Comparison of ENCODE assay signal across 1 cellular context in genomic region chr7:101817031-101817929, GRCh38.
TF ChIP-seq lines count a peak whose summit lies in the region.

Gene CUX1 (plus strand): TSS chr7:101817626. CDS start chr7:101817640, 14 bp downstream.

TF ChIP-seq in HEK293, 187 proteins besides CTCF, POLR2A, EP300 and RAD21 (continued from another document and continues in another):
- TF ChIP-seq HIC1 (tag by site-specific recombination; IDR thresholded peaks at IDR 0.05) (peak; percentile 42; the same call in 1 of the 2 replicates), ZNF138 (tag by site-specific recombination; IDR thresholded peaks at IDR 0.05; ENCODE audit: borderline replicate concordance) (no peak), ZNF23 (tag by site-specific recombination; IDR thresholded peaks at IDR 0.05; ENCODE audit: borderline replicate concordance) (no peak), ZFP37 (tag by site-specific recombination; IDR thresholded peaks at IDR 0.05) (no peak), ZXDB (tag by site-specific recombination; IDR thresholded peaks at IDR 0.05) (no peak), ZNF610 (tag by site-specific recombination; IDR thresholded peaks at IDR 0.05; ENCODE audit: borderline replicate concordance) (no peak), ZNF354C (tag by site-specific recombination; IDR thresholded peaks at IDR 0.05; ENCODE audit: borderline replicate concordance, low read depth) (no peak), ZNF16 (tag by site-specific recombination; IDR thresholded peaks at IDR 0.05; ENCODE audit: low read depth) (no peak), YY2 (tag by site-specific recombination; IDR thresholded peaks at IDR 0.05) (no peak), ZNF645 (tag by site-specific recombination; IDR thresholded peaks at IDR 0.05) (no peak), ZNF585B (tag by site-specific recombination; IDR thresholded peaks at IDR 0.05) (no peak), ZNF146 (tag by site-specific recombination; IDR thresholded peaks at IDR 0.05) (0 out of 2 replicates have a peak, but pooled peaks have one; percentile 6), ZBTB8A (tag by site-specific recombination; IDR thresholded peaks at IDR 0.05) (peak; percentile 47; the same call in 1 of the 2 replicates), KLF7 (tag by site-specific recombination; IDR thresholded peaks at IDR 0.05; ENCODE audit: borderline replicate concordance) (no peak), ZNF350 (tag by site-specific recombination; IDR thresholded peaks at IDR 0.05) (no peak), ZNF132 (tag by site-specific recombination; IDR thresholded peaks at IDR 0.05; ENCODE audit: borderline replicate concordance) (no peak), ZNF48 (tag by site-specific recombination; IDR thresholded peaks at IDR 0.05) (no peak), ZNF239 (tag by site-specific recombination; IDR thresholded peaks at IDR 0.05) (no peak), ZFP3 (tag by site-specific recombination; IDR thresholded peaks at IDR 0.05; ENCODE audit: low read depth) (no peak), ZNF248 (tag by site-specific recombination; IDR thresholded peaks at IDR 0.05) (no peak), GLIS1 (tag by site-specific recombination; IDR thresholded peaks at IDR 0.05) (peak; percentile 56), ZNF169 (tag by site-specific recombination; IDR thresholded peaks at IDR 0.05) (no peak), ZSCAN23 (tag by site-specific recombination; IDR thresholded peaks at IDR 0.05) (no peak), ZBTB48 (tag by site-specific recombination; IDR thresholded peaks at IDR 0.05) (peak; percentile 44; the same call in 1 of the 2 replicates), ZSCAN5A (tag by site-specific recombination; IDR thresholded peaks at IDR 0.05) (no peak), ZNF571 (tag by site-specific recombination; IDR thresholded peaks at IDR 0.05) (no peak), ZNF548 (tag by site-specific recombination; IDR thresholded peaks at IDR 0.05) (no peak), ZNF501 (tag by site-specific recombination; IDR thresholded peaks at IDR 0.05) (no peak), PRDM10 (tag by site-specific recombination; IDR thresholded peaks at IDR 0.05) (no peak), ZBTB44 (tag by site-specific recombination; IDR thresholded peaks at IDR 0.05) (no peak), ZBTB17 (tag by site-specific recombination; IDR thresholded peaks at IDR 0.05) (no peak), ZNF473 (tag by site-specific recombination; IDR thresholded peaks at IDR 0.05) (no peak), MEIS1 (CRISPR knock-in tag; IDR thresholded peaks at IDR 0.05; ENCODE audit: borderline replicate concordance) (no peak), ZNF404 (tag by site-specific recombination; IDR thresholded peaks at IDR 0.05) (no peak), GLI2 (tag by site-specific recombination; IDR thresholded peaks at IDR 0.05; ENCODE audit: borderline replicate concordance, low read depth) (no peak), ZNF140 (tag by site-specific recombination; IDR thresholded peaks at IDR 0.05) (no peak)
- TF ChIP-seq, protein P1, sequence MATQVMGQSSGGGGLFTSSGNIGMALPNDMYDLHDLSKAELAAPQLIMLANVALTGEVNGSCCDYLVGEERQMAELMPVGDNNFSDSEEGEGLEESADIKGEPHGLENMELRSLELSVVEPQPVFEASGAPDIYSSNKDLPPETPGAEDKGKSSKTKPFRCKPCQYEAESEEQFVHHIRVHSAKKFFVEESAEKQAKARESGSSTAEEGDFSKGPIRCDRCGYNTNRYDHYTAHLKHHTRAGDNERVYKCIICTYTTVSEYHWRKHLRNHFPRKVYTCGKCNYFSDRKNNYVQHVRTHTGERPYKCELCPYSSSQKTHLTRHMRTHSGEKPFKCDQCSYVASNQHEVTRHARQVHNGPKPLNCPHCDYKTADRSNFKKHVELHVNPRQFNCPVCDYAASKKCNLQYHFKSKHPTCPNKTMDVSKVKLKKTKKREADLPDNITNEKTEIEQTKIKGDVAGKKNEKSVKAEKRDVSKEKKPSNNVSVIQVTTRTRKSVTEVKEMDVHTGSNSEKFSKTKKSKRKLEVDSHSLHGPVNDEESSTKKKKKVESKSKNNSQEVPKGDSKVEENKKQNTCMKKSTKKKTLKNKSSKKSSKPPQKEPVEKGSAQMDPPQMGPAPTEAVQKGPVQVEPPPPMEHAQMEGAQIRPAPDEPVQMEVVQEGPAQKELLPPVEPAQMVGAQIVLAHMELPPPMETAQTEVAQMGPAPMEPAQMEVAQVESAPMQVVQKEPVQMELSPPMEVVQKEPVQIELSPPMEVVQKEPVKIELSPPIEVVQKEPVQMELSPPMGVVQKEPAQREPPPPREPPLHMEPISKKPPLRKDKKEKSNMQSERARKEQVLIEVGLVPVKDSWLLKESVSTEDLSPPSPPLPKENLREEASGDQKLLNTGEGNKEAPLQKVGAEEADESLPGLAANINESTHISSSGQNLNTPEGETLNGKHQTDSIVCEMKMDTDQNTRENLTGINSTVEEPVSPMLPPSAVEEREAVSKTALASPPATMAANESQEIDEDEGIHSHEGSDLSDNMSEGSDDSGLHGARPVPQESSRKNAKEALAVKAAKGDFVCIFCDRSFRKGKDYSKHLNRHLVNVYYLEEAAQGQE (tag by site-specific recombination; IDR thresholded peaks at IDR 0.05), result no peak
- TF ChIP-seq, protein P2, sequence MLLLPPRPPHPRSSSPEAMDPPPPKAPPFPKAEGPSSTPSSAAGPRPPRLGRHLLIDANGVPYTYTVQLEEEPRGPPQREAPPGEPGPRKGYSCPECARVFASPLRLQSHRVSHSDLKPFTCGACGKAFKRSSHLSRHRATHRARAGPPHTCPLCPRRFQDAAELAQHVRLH (tag by site-specific recombination; IDR thresholded peaks at IDR 0.05), result no peak
- TF ChIP-seq, protein P3, sequence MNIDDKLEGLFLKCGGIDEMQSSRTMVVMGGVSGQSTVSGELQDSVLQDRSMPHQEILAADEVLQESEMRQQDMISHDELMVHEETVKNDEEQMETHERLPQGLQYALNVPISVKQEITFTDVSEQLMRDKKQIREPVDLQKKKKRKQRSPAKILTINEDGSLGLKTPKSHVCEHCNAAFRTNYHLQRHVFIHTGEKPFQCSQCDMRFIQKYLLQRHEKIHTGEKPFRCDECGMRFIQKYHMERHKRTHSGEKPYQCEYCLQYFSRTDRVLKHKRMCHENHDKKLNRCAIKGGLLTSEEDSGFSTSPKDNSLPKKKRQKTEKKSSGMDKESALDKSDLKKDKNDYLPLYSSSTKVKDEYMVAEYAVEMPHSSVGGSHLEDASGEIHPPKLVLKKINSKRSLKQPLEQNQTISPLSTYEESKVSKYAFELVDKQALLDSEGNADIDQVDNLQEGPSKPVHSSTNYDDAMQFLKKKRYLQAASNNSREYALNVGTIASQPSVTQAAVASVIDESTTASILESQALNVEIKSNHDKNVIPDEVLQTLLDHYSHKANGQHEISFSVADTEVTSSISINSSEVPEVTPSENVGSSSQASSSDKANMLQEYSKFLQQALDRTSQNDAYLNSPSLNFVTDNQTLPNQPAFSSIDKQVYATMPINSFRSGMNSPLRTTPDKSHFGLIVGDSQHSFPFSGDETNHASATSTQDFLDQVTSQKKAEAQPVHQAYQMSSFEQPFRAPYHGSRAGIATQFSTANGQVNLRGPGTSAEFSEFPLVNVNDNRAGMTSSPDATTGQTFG (tag by site-specific recombination; IDR thresholded peaks at IDR 0.05; ENCODE audit: borderline replicate concordance), result no peak
